In genomic region chr15:25705430-25706115, GRCh38 we compare ENCODE assay signal across 27 cellular contexts.
DNase-seq lines count a peak whose midpoint lies in the region; ATAC-seq and TF ChIP-seq lines count a peak whose summit lies in the region.
"Had no signal": no experiment of that assay in that cellular context is flagged by ENCODE, and none has a peak within 500 bp of the region (broad histone marks: within the 10 kb centered on the region; RNA-seq: fewer than 3 reads in every experiment).

No MANE protein-coding gene starts in this region.

- WGBS in sigmoid colon, 2 donors: 87 to 90% methylated on average over 17 of the region's 17 CpGs

- no peak for DNase-seq in CD8-positive, alpha-beta T cell
- DNase-seq in left kidney (ENCODE audit: low read depth, low spot score) (peak; percentile 96), sigmoid colon (peak; percentile 33), HuH-7 (ENCODE audit: low spot score) (no peak), WTC11 (ENCODE audit: low spot score) (no peak), GF-D8 (lab: John Stamatoyannopoulos, UW) (no peak)
- DNase-seq: AML-193; CD4-positive, alpha-beta T cell; COR-L47; DMS53; GDM1; GOT3; Karpas-422; NCI-H1092 treated with DMSO at 0.1 percent for 48 hours; NCI-H1436; NCI-H187 treated with DMSO at 0.1 percent for 48 hours; NCI-H2171 treated with DMSO at 0.1 percent for 48 hours; NCI-H524; NCI-H748 treated with DMSO at 0.1 percent for 48 hours; NK-92 treated with Interleukin-12 subunit alpha and Interleukin-12 subunit beta, amount 100 ng/mL, for 24 hours; PC-9; Right ventricle myocardium superior had no signal

- no peak for TF ChIP-seq CTCF in CD8-positive, alpha-beta T cell (IDR thresholded peaks at IDR 0.05)
- TF ChIP-seq CTCF in HEK293 (tag by site-specific recombination; IDR thresholded peaks at IDR 0.05): no peak
- TF ChIP-seq CTCF in sigmoid colon (IDR thresholded peaks at IDR 0.05): no peak
- TF ChIP-seq CTCF in WTC11 (IDR thresholded peaks at IDR 0.05): no peak

- POLR2A ChIA-PET in CD8-positive, alpha-beta T cell (lab: Charles Lee): no interaction called here
- POLR2A ChIA-PET in HEK293 (lab: Yijun Ruan, JAX) (no interaction called here), WTC11 (lab: Charles Lee) (interaction anchor here (0.7 kb wide), 1 partner anchor 363 kb away, joined by 9 read pairs; no protein-coding TSS in a partner anchor)

- no peak for TF ChIP-seq EP300 in sigmoid colon (IDR thresholded peaks at IDR 0.05)

- peaks cover 24% of the 10 kb centered on the region for H3K36me3 Mint-ChIP-seq in CD8-positive, alpha-beta T cell
- H3K36me3 Mint-ChIP-seq in WTC11: no peaks in the 10 kb centered on the region

- no peak overlapping the region for H3K27ac ChIP-seq in CD8-positive, alpha-beta T cell (ENCODE audit: low read depth, low read length)
- H3K27ac ChIP-seq in HEK293 (ENCODE audit: extremely low read depth, low read depth, low read length): no peak overlapping the region
- H3K27ac ChIP-seq in sigmoid colon: no peak overlapping the region
- H3K27ac ChIP-seq: A549; BLaER1 treated with 17β-estradiol and CSF1 and Interleukin-3, amounts not matched to agents 10 nM and 100 nM; PC-9; SJSA1 had no signal

- H3K9me3 ChIP-seq in CD8-positive, alpha-beta T cell (ENCODE audit: low read length): no peaks in the 10 kb centered on the region
- no peaks in the 10 kb centered on the region for H3K9me3 ChIP-seq in HEK293 (ENCODE audit: control insufficient read depth, insufficient read depth, low read depth, low read length)
- H3K9me3 ChIP-seq in sigmoid colon: no peaks in the 10 kb centered on the region
- H3K9me3 ChIP-seq: A549; BLaER1 treated with 17β-estradiol and CSF1 and Interleukin-3, amounts not matched to agents 10 nM and 100 nM; HAP-1; SJSA1 had no signal

- TF ChIP-seq POLR2A in sigmoid colon (IDR thresholded peaks at IDR 0.05): no peak

- intact Hi-C loops in CD8-positive, alpha-beta T cell (cut with DNase I, micrococcal nuclease): no loop called here
- intact Hi-C loops in sigmoid colon (cut with DNase I): no loop called here

- H3K27me3 Mint-ChIP-seq in CD8-positive, alpha-beta T cell (ENCODE audit: low read depth): no peaks in the 10 kb centered on the region
- H3K27me3 Mint-ChIP-seq in WTC11 (ENCODE audit: low read depth): no peaks in the 10 kb centered on the region
- H3K27me3 Mint-ChIP-seq: CD4-positive, alpha-beta T cell had no signal

- peaks cover 8% of the 10 kb centered on the region for H3K36me3 ChIP-seq in CD8-positive, alpha-beta T cell (ENCODE audit: insufficient read depth, low read length)
- no peaks in the 10 kb centered on the region for H3K36me3 ChIP-seq in HEK293 (ENCODE audit: control insufficient read depth in 2 of 2, insufficient read depth in 1 of 2, low read length in 2 of 2)
- no peaks in the 10 kb centered on the region for H3K36me3 ChIP-seq in sigmoid colon
- H3K36me3 ChIP-seq: HAP-1 had no signal

- ATAC-seq in CD8-positive, alpha-beta T cell: no peak
- no peak for ATAC-seq in WTC11
- ATAC-seq: A549 had no signal

- no peak overlapping the region for H3K4me3 Mint-ChIP-seq in CD8-positive, alpha-beta T cell
- H3K4me3 Mint-ChIP-seq in WTC11: no peak overlapping the region
- H3K4me3 Mint-ChIP-seq: CD4-positive, alpha-beta T cell had no signal

- CTCF ChIA-PET in CD8-positive, alpha-beta T cell (lab: Charles Lee): no interaction called here
- CTCF ChIA-PET in HEK293 (lab: Yijun Ruan, JAX) (no interaction called here), WTC11 (lab: Charles Lee) (no interaction called here)

- H3K4me1 ChIP-seq in CD8-positive, alpha-beta T cell (ENCODE audit: insufficient read depth, low read length): no peaks in the 10 kb centered on the region
- H3K4me1 ChIP-seq in HEK293 (ENCODE audit: control insufficient read depth, insufficient read depth, low read length) (no peaks in the 10 kb centered on the region), sigmoid colon (no peaks in the 10 kb centered on the region)
- H3K4me1 ChIP-seq: A549; BLaER1 treated with 17β-estradiol and CSF1 and Interleukin-3, amounts not matched to agents 10 nM and 100 nM; HAP-1; SJSA1 had no signal

- H3K9me3 Mint-ChIP-seq in CD8-positive, alpha-beta T cell: no peaks in the 10 kb centered on the region
- no peaks in the 10 kb centered on the region for H3K9me3 Mint-ChIP-seq in WTC11
- H3K9me3 Mint-ChIP-seq: CD4-positive, alpha-beta T cell had no signal

- H3K27ac Mint-ChIP-seq in CD8-positive, alpha-beta T cell: peak overlapping the region; percentile 52
- no peak overlapping the region for H3K27ac Mint-ChIP-seq in WTC11
- H3K27ac Mint-ChIP-seq: CD4-positive, alpha-beta T cell had no signal

- H3K4me3 ChIP-seq in CD8-positive, alpha-beta T cell (ENCODE audit: low read depth, low read length): no peak overlapping the region
- no peak overlapping the region for H3K4me3 ChIP-seq in HEK293 (ENCODE audit: low read depth, low read length)
- H3K4me3 ChIP-seq in sigmoid colon: no peak overlapping the region
- H3K4me3 ChIP-seq: A549; BLaER1 treated with 17β-estradiol and CSF1 and Interleukin-3, amounts not matched to agents 10 nM and 100 nM; HAP-1; PC-9; SJSA1 had no signal

- H3K4me1 Mint-ChIP-seq in CD8-positive, alpha-beta T cell (ENCODE audit: low read depth): no peaks in the 10 kb centered on the region
- H3K4me1 Mint-ChIP-seq in WTC11: peaks cover 6% of the 10 kb centered on the region; the same call in 1 of the 2 replicates

- H3K27me3 ChIP-seq in CD8-positive, alpha-beta T cell (ENCODE audit: insufficient read depth, low read length): no peaks in the 10 kb centered on the region
- no peaks in the 10 kb centered on the region for H3K27me3 ChIP-seq in sigmoid colon
- H3K27me3 ChIP-seq: BLaER1 treated with 17β-estradiol and CSF1 and Interleukin-3, amounts not matched to agents 10 nM and 100 nM; SJSA1 had no signal

TF ChIP-seq in HEK293, 187 proteins besides CTCF, POLR2A, EP300 and RAD21:
- TF ChIP-seq EGR2 (tag by site-specific recombination; IDR thresholded peaks at IDR 0.05; ENCODE audit: low read depth) (peak; percentile 82), ZNF280C (tag by site-specific recombination; IDR thresholded peaks at IDR 0.05) (no peak), ZFHX2 (tag by site-specific recombination; conservative IDR thresholded peaks at IDR 0.05) (peak; percentile 66)

TF ChIP-seq in WTC11, 78 proteins besides CTCF, POLR2A, EP300 and RAD21 (continues in another document):
- no peak for TF ChIP-seq FOXP1 (CRISPR knock-in tag; IDR thresholded peaks at IDR 0.05; ENCODE audit: borderline replicate concordance)
- TF ChIP-seq MAX (CRISPR knock-in tag; IDR thresholded peaks at IDR 0.05): no peak
- no peak for TF ChIP-seq ERG (CRISPR knock-in tag; IDR thresholded peaks at IDR 0.05)
- no peak for TF ChIP-seq FOXK1 (CRISPR knock-in tag; IDR thresholded peaks at IDR 0.05)
- TF ChIP-seq AFF4 (CRISPR knock-in tag; IDR thresholded peaks at IDR 0.05; ENCODE audit: borderline replicate concordance): no peak
- no peak for TF ChIP-seq NFATC4 (CRISPR knock-in tag; IDR thresholded peaks at IDR 0.05)
- TF ChIP-seq OVOL2 (CRISPR knock-in tag; IDR thresholded peaks at IDR 0.05; ENCODE audit: borderline replicate concordance): no peak
- TF ChIP-seq SP1 (CRISPR knock-in tag; conservative IDR thresholded peaks at IDR 0.05): no peak

Comparison
In these comparisons a context has a peak if more than half of its experiments do, and no peak if none do; other contexts are left out.
1. DNase-seq: peak in left kidney (single experiment) and sigmoid colon (single experiment); none in CD8-positive, alpha-beta T cell (0 of 7), HuH-7 (single experiment), WTC11 (single experiment) and GF-D8 (single experiment).